ENCODE assay signal across 22 cellular contexts in the genomic region with DNA sequence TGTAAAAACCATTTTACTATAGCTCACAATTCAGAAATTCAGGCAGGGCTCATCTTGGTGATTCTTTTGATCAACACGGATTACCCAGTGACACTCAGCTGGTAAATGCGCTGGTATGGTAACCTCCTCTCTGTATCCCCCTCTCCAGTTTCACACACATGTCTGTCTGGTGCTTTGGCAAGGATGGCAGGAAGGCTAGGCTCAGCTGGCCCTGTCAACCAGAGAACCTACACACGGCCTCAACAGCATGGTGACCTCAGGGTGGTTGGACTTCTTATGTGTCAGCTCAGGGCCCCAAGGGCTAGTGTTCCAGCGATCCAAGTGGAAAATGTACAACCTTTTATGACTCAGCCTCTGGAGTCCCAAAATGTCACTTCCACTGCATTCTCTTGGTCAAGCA. TPM values are rescaled to one million over a fixed set of nuclear protein-coding genes. Genes with fewer than 3 reads are reported as not detected.
DNase-seq lines count a peak whose midpoint lies in the region; ATAC-seq and TF ChIP-seq lines count a peak whose summit lies in the region.
"Had no signal": no experiment of that assay in that cellular context is flagged by ENCODE, and none has a peak within 500 bp of the region (broad histone marks: within the 10 kb centered on the region; RNA-seq: fewer than 3 reads in every experiment).

No MANE protein-coding gene starts in this region.

- no peaks in the 10 kb centered on the region for H3K4me1 ChIP-seq in gastrocnemius medialis
- H3K4me1 ChIP-seq: A549; BE2C; BLaER1 treated with 17β-estradiol and CSF1 and Interleukin-3, amounts not matched to agents 10 nM and 100 nM; HAP-1 had no signal

- no peaks in the 10 kb centered on the region for H3K27me3 Mint-ChIP-seq in naive thymus-derived CD8-positive, alpha-beta T cell
- H3K27me3 Mint-ChIP-seq: CD4-positive, alpha-beta T cell had no signal

- H3K27me3 ChIP-seq in gastrocnemius medialis (no peaks in the 10 kb centered on the region), H7 (ENCODE audit: control insufficient read depth, insufficient read depth, low read length) (no peaks in the 10 kb centered on the region)
- H3K27me3 ChIP-seq: BE2C; BLaER1 treated with 17β-estradiol and CSF1 and Interleukin-3, amounts not matched to agents 10 nM and 100 nM had no signal

- in situ Hi-C loops in gastrocnemius medialis (cut with MboI; ENCODE audit: low sequenced_read_pairs in 4 of 4), result no loop called here

- H3K4me1 Mint-ChIP-seq in naive thymus-derived CD8-positive, alpha-beta T cell, result no peaks in the 10 kb centered on the region
- H3K4me1 Mint-ChIP-seq: CD14-positive monocyte had no signal

- DNase-seq in M059J (ENCODE audit: low read depth) (peak; percentile 12), myocyte (ENCODE audit: low read depth) (peak; percentile 56), gastrocnemius medialis (peak; percentile 11 to 49), H7 (no peak)
- no peak for DNase-seq in naive thymus-derived CD8-positive, alpha-beta T cell
- DNase-seq: 8988T; ACHN; AML-193; BE2C; Calu3; CD4-positive, alpha-beta T cell; COR-L47; DMS53; DMS79 treated with DMSO at 0.1 percent for 48 hours; GF-D8; HFFc6 had no signal

- peaks cover 0 to 22% (median 8%) of the 10 kb centered on the region in 3 donors for H3K36me3 Mint-ChIP-seq in naive thymus-derived CD8-positive, alpha-beta T cell

- H3K36me3 ChIP-seq in gastrocnemius medialis (no peaks in the 10 kb centered on the region), H7 (replicated peaks; ENCODE audit: control insufficient read depth, insufficient read depth, low read length) (no peaks in the 10 kb centered on the region; the same call in 1 of the 2 replicates)
- H3K36me3 ChIP-seq: BE2C, HAP-1 had no signal

- ATAC-seq in gastrocnemius medialis, result peak; percentile 58 to 93
- no peak for ATAC-seq in naive thymus-derived CD8-positive, alpha-beta T cell
- no peak for ATAC-seq in HG02571 (IDR thresholded peaks at IDR 0.05; ENCODE audit: unreplicated experiment)
- ATAC-seq: A549, GM23338 had no signal

- no peak for TF ChIP-seq CTCF in gastrocnemius medialis (IDR thresholded peaks at IDR 0.05 in 4 of 5, conservative IDR thresholded peaks at IDR 0.05 in 1 of 5)

- intact Hi-C loops in gastrocnemius medialis (cut with DNase I; ENCODE audit: low total_unique reads), result no loop called here

- no peaks in the 10 kb centered on the region for H3K9me3 ChIP-seq in gastrocnemius medialis
- H3K9me3 ChIP-seq: A549, BE2C, HAP-1 had no signal

- no peak overlapping the region for H3K4me3 ChIP-seq in gastrocnemius medialis
- no peak overlapping the region for H3K4me3 ChIP-seq in H7 (ENCODE audit: insufficient read depth, low read depth, low read length)
- H3K4me3 ChIP-seq: A549; BLaER1 treated with 17β-estradiol and CSF1 and Interleukin-3, amounts not matched to agents 10 nM and 100 nM; GM23338; HAP-1 had no signal

- H3K4me3 Mint-ChIP-seq in naive thymus-derived CD8-positive, alpha-beta T cell, result no peak overlapping the region
- H3K4me3 Mint-ChIP-seq: CD14-positive monocyte; CD4-positive, alpha-beta T cell; GM23338; HFFc6 had no signal

- TF ChIP-seq POLR2A in gastrocnemius medialis (IDR thresholded peaks at IDR 0.05), result no peak

- H3K27ac Mint-ChIP-seq in naive thymus-derived CD8-positive, alpha-beta T cell, result peak overlapping the region in 1 of 10 donors; percentile 9
- H3K27ac Mint-ChIP-seq: CD14-positive monocyte; CD4-positive, alpha-beta T cell; GM23338; HFFc6 had no signal

- H3K27ac ChIP-seq in gastrocnemius medialis, result peak overlapping the region; percentile 20 to 47 (median 37)
- H3K27ac ChIP-seq: A549; BLaER1 treated with 17β-estradiol and CSF1 and Interleukin-3, amounts not matched to agents 10 nM and 100 nM had no signal

- POLR2A ChIA-PET in naive thymus-derived CD8-positive, alpha-beta T cell (lab: Charles Lee), result no interaction called here

- H3K9me3 Mint-ChIP-seq in naive thymus-derived CD8-positive, alpha-beta T cell, result peaks cover 0 to 3% (median 0%) of the 10 kb centered on the region in 9 donors
- H3K9me3 Mint-ChIP-seq: CD4-positive, alpha-beta T cell; GM23338; HFFc6 had no signal

RNA-seq across cellular contexts. Expression of gene EOLA2, which starts 55.7 kb away (rescaled TPM):
- 20.9 and 42.1 TPM in 2 replicates for total RNA-seq in M059J (2014; rRNA removed; shearing (Covaris generic))
- total RNA-seq in myocyte (20.2 and 34.6 TPM in 2 replicates), gastrocnemius medialis (10 to 100 TPM in 3 of 4 donors, 1 to 10 TPM in 1; 7.2 to 17.1 (median 11.0) TPM)
- polyA plus RNA-seq in myocyte (2012), result 55.4 TPM
- total RNA-seq in naive thymus-derived CD8-positive, alpha-beta T cell, result 10 to 100 TPM; 39.9 to 47.1 TPM
- polyA plus RNA-seq in naive thymus-derived CD8-positive, alpha-beta T cell, result 10 to 100 TPM; 25.7 to 42.4 (median 26.5) TPM
- total RNA-seq in H7 (2014; rRNA removed; shearing (Covaris generic)), result 43.6 and 58.8 TPM in 2 replicates

Comparison
In these comparisons a context has a peak if more than half of its experiments do, and no peak if none do; other contexts are left out.
1. DNase-seq: peak in M059J (single experiment), myocyte (single experiment) and gastrocnemius medialis (2 of 2); none in naive thymus-derived CD8-positive, alpha-beta T cell (0 of 10) and H7 (single experiment).
2. ATAC-seq: peak in gastrocnemius medialis (2 of 2); none in naive thymus-derived CD8-positive, alpha-beta T cell (0 of 2) and HG02571 (single experiment).